15 cellular contexts compared by ENCODE assay signal in the genomic region with DNA sequence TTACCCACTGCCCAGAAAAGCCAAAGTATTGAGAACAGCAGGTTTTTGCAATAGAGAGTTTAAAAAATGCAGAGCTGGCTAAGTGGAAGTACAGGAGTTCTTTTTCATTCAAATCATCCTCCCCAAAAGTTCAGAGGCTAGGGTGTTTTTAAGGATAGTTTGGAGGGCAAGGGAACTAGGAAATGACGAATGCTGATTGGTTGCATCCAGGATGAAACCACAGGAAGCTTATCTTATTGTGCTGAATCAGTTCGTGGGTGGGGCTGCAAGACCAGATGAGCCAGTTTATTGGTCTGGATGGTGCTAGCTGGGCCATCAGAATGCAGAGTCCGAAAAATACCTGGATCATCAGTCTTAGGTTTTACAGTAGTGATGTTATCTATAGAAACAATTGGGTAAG.
"Had no signal": no experiment of that assay in that cellular context is flagged by ENCODE, and none has a peak within 500 bp of the region (broad histone marks: within the 10 kb centered on the region; RNA-seq: fewer than 3 reads in every experiment).

No MANE protein-coding gene starts in this region.

- H3K27me3 ChIP-seq: heart left ventricle, ovary, stomach, transverse colon had no signal

- H3K27ac ChIP-seq: heart left ventricle, ovary, stomach, thoracic aorta, transverse colon had no signal

- H3K36me3 ChIP-seq: heart left ventricle, ovary, stomach, thoracic aorta, transverse colon had no signal

- H3K9me3 ChIP-seq: ovary, stomach, thoracic aorta, transverse colon had no signal

- ATAC-seq: heart left ventricle; left colon; naive thymus-derived CD4-positive, alpha-beta T cell; right cardiac atrium had no signal

- H3K4me1 ChIP-seq: heart left ventricle, transverse colon had no signal

- H3K4me3 ChIP-seq: heart left ventricle, ovary, stomach, thoracic aorta, transverse colon had no signal

- DNase-seq: cerebellar nuclear complex; effector CD4-positive, alpha-beta T cell; heart left ventricle; hypothalamus; left colon; naive thymus-derived CD4-positive, alpha-beta T cell; ovary; right cardiac atrium; small intestine; stimulated activated CD4-positive, alpha-beta T cell treated with anti-CD3 and anti-CD28 coated beads, Interleukin-12 subunit alpha, Interleukin-12 subunit beta, amount 100 ng/mL, for 4 hours; stimulated activated naive CD4-positive, alpha-beta T cell; stomach; substantia nigra; transverse colon had no signal
